ENCODE assay signal across 9 cellular contexts in genomic region chr20:833121-833449, GRCh38. TPM values are rescaled to one million over a fixed set of nuclear protein-coding genes. Genes with fewer than 3 reads are reported as not detected.
A peak's percentile ranks its signal among the peaks of the same experiment; 100 is the strongest.
DNase-seq lines count a peak whose midpoint lies in the region; ATAC-seq and TF ChIP-seq lines count a peak whose summit lies in the region.
"Had no signal": no experiment of that assay in that cellular context is flagged by ENCODE, and none has a peak within 500 bp of the region (broad histone marks: within the 10 kb centered on the region; RNA-seq: fewer than 3 reads in every experiment).

No MANE protein-coding gene starts in this region.

- DNase-seq in SK-N-SH (no peak), glutamatergic neuron (no peak), stromal cell of bone marrow (ENCODE audit: low read depth) (peak; percentile 60)

- H3K9me3 ChIP-seq in SK-N-SH (no peaks in the 10 kb centered on the region), SU-DHL-6 (ENCODE audit: insufficient read depth, low read length) (no peaks in the 10 kb centered on the region)

- H3K4me1 ChIP-seq in SK-N-SH (ENCODE audit: control insufficient read depth in 1 of 2, insufficient read depth in 2 of 2, low read depth in 1 of 2, low read length in 1 of 2) = peaks cover 6 to 12% of the 10 kb centered on the region in 2 experiments; a peak in 2 of 4 replicates

- H3K9me2 ChIP-seq in SK-N-SH (no peaks in the 10 kb centered on the region), SU-DHL-6 (replicated peaks; ENCODE audit: insufficient read depth, low read length) (no peaks in the 10 kb centered on the region)

- CTCF ChIA-PET in SK-N-SH (lab: Yijun Ruan, JAX) = interaction anchor here (0.7 to 8.4 kb wide), 9 partner anchors 18 to 276 kb away, joined by 3 to 59 read pairs (median 4); no protein-coding TSS in a partner anchor

- 0 out of 4 replicates have a peak, but pooled peaks of 1 of the 2 experiments have one; percentile 7 for TF ChIP-seq EP300 in SK-N-SH (IDR thresholded peaks at IDR 0.05; ENCODE audit: borderline replicate concordance in 1 of 2, low read depth in 1 of 2, low read length in 1 of 2)

- H3K36me3 ChIP-seq in SK-N-SH (replicated peaks in 1 of 2; ENCODE audit: control insufficient read depth in 1 of 2, insufficient read depth in 2 of 2, low read length in 1 of 2) (no peaks in the 10 kb centered on the region), SU-DHL-6 (ENCODE audit: low read length) (no peaks in the 10 kb centered on the region)
- H3K36me3 ChIP-seq: cardiac muscle cell had no signal

- H4K20me1 ChIP-seq in SK-N-SH (ENCODE audit: insufficient read depth) = no peaks in the 10 kb centered on the region
- no peaks in the 10 kb centered on the region for H4K20me1 ChIP-seq in SU-DHL-6 (ENCODE audit: low read depth, low read length)

- H3K4me2 ChIP-seq in SK-N-SH (peak overlapping the region; percentile 98), SU-DHL-6 (ENCODE audit: low read depth, low read length, poor library complexity, severe bottlenecking) (peak overlapping the region; percentile 91)

- peaks cover 6% of the 10 kb centered on the region for H3K27me3 Mint-ChIP-seq in glutamatergic neuron (ENCODE audit: unreplicated experiment)

- TF ChIP-seq RAD21 in SK-N-SH (IDR thresholded peaks at IDR 0.05; ENCODE audit: low read length) = no peak

- H3F3A ChIP-seq in SK-N-SH (replicated peaks; ENCODE audit: insufficient read depth) = peaks cover 10% of the 10 kb centered on the region
- H3F3A ChIP-seq in SU-DHL-6 (ENCODE audit: insufficient read depth) = no peaks in the 10 kb centered on the region

- peak overlapping the region; percentile 68 for H3K4me3 Mint-ChIP-seq in glutamatergic neuron (ENCODE audit: unreplicated experiment)

- H3K27ac Mint-ChIP-seq in glutamatergic neuron (ENCODE audit: unreplicated experiment) = peak overlapping the region; percentile 85

- H3K27ac ChIP-seq in SK-N-SH (ENCODE audit: low read depth in 2 of 2, low read length in 1 of 2) (peak overlapping the region; percentile 84 to 92), SU-DHL-6 (ENCODE audit: low read depth, low read length) (no peak overlapping the region)
- H3K27ac ChIP-seq: cardiac muscle cell had no signal

- H2AFZ ChIP-seq in SK-N-SH (ENCODE audit: low read depth) (peak overlapping the region; percentile 98), SU-DHL-6 (ENCODE audit: low read depth, low read length, severe bottlenecking) (peak overlapping the region; percentile 99)

- peaks cover 40% of the 10 kb centered on the region for H3K79me2 ChIP-seq in SK-N-SH (ENCODE audit: insufficient read depth)
- H3K79me2 ChIP-seq in SU-DHL-6 (ENCODE audit: insufficient read depth, low read length) = peaks cover 5% of the 10 kb centered on the region; the same call in 1 of the 2 replicates

- H3K4me1 Mint-ChIP-seq in glutamatergic neuron (ENCODE audit: low read depth, unreplicated experiment) = peaks cover 27% of the 10 kb centered on the region

- H3K9ac ChIP-seq in SK-N-SH (peak overlapping the region; percentile 76; the same call in 1 of the 2 replicates), SU-DHL-6 (ENCODE audit: low read length) (peak overlapping the region; percentile 84)

- H3K4me3 ChIP-seq in SK-N-SH (ENCODE audit: low read depth in 2 of 2, low read length in 1 of 2) (peak overlapping the region; percentile 67 to 85), SU-DHL-6 (ENCODE audit: insufficient read depth, low read length, poor library complexity, severe bottlenecking) (peak overlapping the region; percentile 79)

- POLR2A ChIA-PET in SK-N-SH (lab: Yijun Ruan, JAX) = interaction anchor here (0.6 to 1.9 kb wide), 2 partner anchors 11 to 38 kb away, joined by 3 to 15 read pairs; no protein-coding TSS in a partner anchor

- WGBS in SK-N-SH (ENCODE audit: low lambda C conversion rate) = 6% methylated on average over 4 of the region's 4 CpGs

- no peaks in the 10 kb centered on the region for H3K36me3 Mint-ChIP-seq in glutamatergic neuron (ENCODE audit: unreplicated experiment)

- H3K9me3 Mint-ChIP-seq in glutamatergic neuron (ENCODE audit: unreplicated experiment) = peaks cover 9% of the 10 kb centered on the region

- H3K27me3 ChIP-seq in SK-N-SH (ENCODE audit: insufficient read depth) (no peaks in the 10 kb centered on the region), SU-DHL-6 (ENCODE audit: low read length) (no peaks in the 10 kb centered on the region)
- H3K27me3 ChIP-seq: cardiac muscle cell had no signal

- ATAC-seq in SK-N-SH treated with all-trans-retinoic acid at 6 μM for 48 hours (no peak; the same call in 2 of the 3 replicates), HG02588 (IDR thresholded peaks at IDR 0.05; ENCODE audit: unreplicated experiment) (no peak), HG02642 (IDR thresholded peaks at IDR 0.05; ENCODE audit: poor library complexity, unreplicated experiment) (no peak), GM21515 (IDR thresholded peaks at IDR 0.05; ENCODE audit: unreplicated experiment) (no peak)

- TF ChIP-seq CTCF in SK-N-SH (IDR thresholded peaks at IDR 0.05) (no peak), SU-DHL-6 (IDR thresholded peaks at IDR 0.05; ENCODE audit: insufficient read depth, low read length, poor library complexity, severe bottlenecking) (no peak), glutamatergic neuron (IDR thresholded peaks at IDR 0.05; ENCODE audit: partially characterized antibody, unreplicated experiment) (no peak)

TF ChIP-seq in SK-N-SH, 30 proteins besides CTCF, POLR2A, EP300 and RAD21 (continues in another document):
- peak; percentile 34; the same call in 1 of the 2 replicates for TF ChIP-seq JUND (IDR thresholded peaks at IDR 0.05)
- no peak for TF ChIP-seq ZBTB33 (IDR thresholded peaks at IDR 0.05; ENCODE audit: borderline replicate concordance, low read depth)
- no peak; the same call in 1 of the 2 replicates for TF ChIP-seq POLR2AphosphoS5 (IDR thresholded peaks at IDR 0.05; ENCODE audit: low read depth, low read length)
- TF ChIP-seq PBX3 (IDR thresholded peaks at IDR 0.05) = peak; percentile 2
- TF ChIP-seq RCOR1 (IDR thresholded peaks at IDR 0.05; ENCODE audit: low read length) = no peak
- TF ChIP-seq RFX5 (IDR thresholded peaks at IDR 0.05; ENCODE audit: low read length) = no peak

TF ChIP-seq in SK-N-SH treated with all-trans-retinoic acid at 6 μM for 48 hours, 23 proteins besides CTCF, POLR2A, EP300 and RAD21:
- no peak for TF ChIP-seq ZC3H10 (CRISPR knock-in tag; IDR thresholded peaks at IDR 0.05)
TF ChIP-seq in SK-N-SH treated with all-trans-retinoic acid at 6 μM for 48 hours: peak in this region for 0.

RNA-seq across cellular contexts. Expression of gene FAM110A, which starts 0.4 kb away (rescaled TPM):
- polyA plus RNA-seq in SK-N-SH (2012; rRNA removed) = 2.5 and 3.8 TPM in 2 replicates
- polyA plus RNA-seq in SK-N-SH (2012; cell fraction: cytosol; rRNA removed) = 1.9 and 2.3 TPM in 2 replicates
- polyA plus RNA-seq in SK-N-SH (2012; cell fraction: nucleus; rRNA removed) = 4.3 and 7.1 TPM in 2 replicates
- 152 TPM for total RNA-seq in glutamatergic neuron (ENCODE audit: unreplicated experiment)
